Comparison of ENCODE assay signal across 20 cellular contexts in genomic region chr2:173663835-173664515, GRCh38.
DNase-seq lines count a peak whose midpoint lies in the region; ATAC-seq and TF ChIP-seq lines count a peak whose summit lies in the region.
"Had no signal": no experiment of that assay in that cellular context is flagged by ENCODE, and none has a peak within 500 bp of the region (broad histone marks: within the 10 kb centered on the region; RNA-seq: fewer than 3 reads in every experiment).

No MANE protein-coding gene starts in this region.

- peaks cover 41% of the 10 kb centered on the region for H3K4me1 Mint-ChIP-seq in nephron
- H3K4me1 Mint-ChIP-seq: CD14-positive monocyte; CD8-positive, alpha-beta memory T cell had no signal

- peak overlapping the region; percentile 71 to 92 (median 84) for H3K27ac Mint-ChIP-seq in nephron
- H3K27ac Mint-ChIP-seq: CD14-positive monocyte; CD4-positive, alpha-beta T cell; CD8-positive, alpha-beta memory T cell; HFFc6 had no signal

- H3K27ac ChIP-seq in HEK293 (ENCODE audit: extremely low read depth, low read depth, low read length), result no peak overlapping the region
- H3K27ac ChIP-seq: A549; BLaER1 treated with 17β-estradiol and CSF1 and Interleukin-3, amounts not matched to agents 10 nM and 100 nM had no signal

- no peaks in the 10 kb centered on the region for H3K36me3 ChIP-seq in HEK293 (ENCODE audit: control insufficient read depth in 2 of 2, insufficient read depth in 1 of 2, low read length in 2 of 2)
- H3K36me3 ChIP-seq: BE2C; BLaER1 treated with 17β-estradiol and CSF1 and Interleukin-3, amounts not matched to agents 10 nM and 100 nM had no signal

- no peak overlapping the region for H3K4me3 Mint-ChIP-seq in nephron
- H3K4me3 Mint-ChIP-seq: CD14-positive monocyte; CD4-positive, alpha-beta T cell; CD8-positive, alpha-beta memory T cell; HFFc6 had no signal

- CTCF ChIA-PET in HEK293 (lab: Yijun Ruan, JAX), result interaction anchor here (0.6 to 0.7 kb wide), 3 partner anchors 94 to 487 kb away, joined by 3 read pairs; no protein-coding TSS in a partner anchor

- H3K4me1 ChIP-seq in HEK293 (ENCODE audit: control insufficient read depth, insufficient read depth, low read length), result no peaks in the 10 kb centered on the region
- H3K4me1 ChIP-seq: BE2C had no signal

- H3K9me3 Mint-ChIP-seq in nephron, result no peaks in the 10 kb centered on the region
- H3K9me3 Mint-ChIP-seq: CD4-positive, alpha-beta T cell; HFFc6 had no signal

- no peak for ATAC-seq in HG02763 (IDR thresholded peaks at IDR 0.05; ENCODE audit: unreplicated experiment)
- ATAC-seq: A549 had no signal

- TF ChIP-seq CTCF in HEK293 (tag by site-specific recombination; IDR thresholded peaks at IDR 0.05) (no peak), nephron (IDR thresholded peaks at IDR 0.05; ENCODE audit: unreplicated experiment in 3 of 3) (no peak)

- H3K27me3 Mint-ChIP-seq in nephron (ENCODE audit: low read depth), result peaks cover 3% of the 10 kb centered on the region

- H3K4me3 ChIP-seq in HEK293 (ENCODE audit: low read depth, low read length), result no peak overlapping the region
- H3K4me3 ChIP-seq: A549; BLaER1 treated with 17β-estradiol and CSF1 and Interleukin-3, amounts not matched to agents 10 nM and 100 nM had no signal

- DNase-seq in ELF-1 (ENCODE audit: low read depth, low spot score) (peak; percentile 67), islet precursor cell (peak; percentile 82), NCI-H187 treated with DMSO at 0.1 percent for 48 hours (lab: John Stamatoyannopoulos, UW) (no peak), iPS-NIHi7 (ENCODE audit: extremely low spot score) (no peak)
- DNase-seq: 8988T; ACHN; AML-193; BE2C; CD4-positive, alpha-beta T cell; CD8-positive, alpha-beta memory T cell; DMS53; GOT3; HCEC 1CT; HFFc6 had no signal

- H3K9me3 ChIP-seq in HEK293 (ENCODE audit: control insufficient read depth, insufficient read depth, low read depth, low read length), result no peaks in the 10 kb centered on the region
- H3K9me3 ChIP-seq: A549; BE2C; BLaER1 treated with 17β-estradiol and CSF1 and Interleukin-3, amounts not matched to agents 10 nM and 100 nM had no signal

- no peaks in the 10 kb centered on the region for H3K36me3 Mint-ChIP-seq in nephron (ENCODE audit: low read depth)
- H3K36me3 Mint-ChIP-seq: CD14-positive monocyte; CD8-positive, alpha-beta memory T cell had no signal

- POLR2A ChIA-PET in HEK293 (lab: Yijun Ruan, JAX), result no interaction called here

TF ChIP-seq in HEK293, 187 proteins besides CTCF, POLR2A, EP300 and RAD21:
- no peak for TF ChIP-seq ZNF791 (tag by site-specific recombination; IDR thresholded peaks at IDR 0.05)
- TF ChIP-seq ZNF830 (tag by site-specific recombination; IDR thresholded peaks at IDR 0.05; ENCODE audit: low read depth), result no peak
- TF ChIP-seq TRIM28 (IDR thresholded peaks at IDR 0.05; ENCODE audit: borderline replicate concordance, low read length), result no peak
- peak; percentile 47; the same call in 1 of the 2 replicates for TF ChIP-seq ZFHX2 (tag by site-specific recombination; conservative IDR thresholded peaks at IDR 0.05)
- no peak for TF ChIP-seq SCRT2 (tag by site-specific recombination; IDR thresholded peaks at IDR 0.05)
- no peak for TF ChIP-seq ZNF768 (tag by site-specific recombination; IDR thresholded peaks at IDR 0.05)
- TF ChIP-seq ZNF510 (tag by site-specific recombination; IDR thresholded peaks at IDR 0.05; ENCODE audit: insufficient replicate concordance), result no peak
- no peak for TF ChIP-seq ZNF843 (tag by site-specific recombination; IDR thresholded peaks at IDR 0.05)
- no peak for TF ChIP-seq ZNF629 (tag by site-specific recombination; IDR thresholded peaks at IDR 0.05)
- no peak for TF ChIP-seq ZNF473 (tag by site-specific recombination; IDR thresholded peaks at IDR 0.05)
- TF ChIP-seq KLF1 (tag by site-specific recombination; IDR thresholded peaks at IDR 0.05), result no peak
- no peak for TF ChIP-seq ZNF558 (tag by site-specific recombination; IDR thresholded peaks at IDR 0.05)
- TF ChIP-seq ZFP3 (tag by site-specific recombination; IDR thresholded peaks at IDR 0.05; ENCODE audit: low read depth), result peak; percentile 85
- no peak for TF ChIP-seq ZNF184 (tag by site-specific recombination; IDR thresholded peaks at IDR 0.05)
- 0 out of 2 replicates have a peak, but pooled peaks have one; percentile 47 for TF ChIP-seq EGR2 (tag by site-specific recombination; IDR thresholded peaks at IDR 0.05; ENCODE audit: low read depth)
- no peak for TF ChIP-seq ZNF221 (tag by site-specific recombination; IDR thresholded peaks at IDR 0.05; ENCODE audit: borderline replicate concordance)
- TF ChIP-seq ZBTB7A (tag by site-specific recombination; IDR thresholded peaks at IDR 0.05; ENCODE audit: low read depth), result no peak
- TF ChIP-seq PRDM2 (tag by site-specific recombination; IDR thresholded peaks at IDR 0.05; ENCODE audit: borderline replicate concordance), result no peak

Comparison
In these comparisons a context has a peak if more than half of its experiments do, and no peak if none do; other contexts are left out.
1. DNase-seq: peak in ELF-1 (single experiment) and islet precursor cell (single experiment); none in NCI-H187 treated with DMSO at 0.1 percent for 48 hours (single experiment) and iPS-NIHi7 (single experiment).